35 cellular contexts compared by ENCODE assay signal in the genomic region with DNA sequence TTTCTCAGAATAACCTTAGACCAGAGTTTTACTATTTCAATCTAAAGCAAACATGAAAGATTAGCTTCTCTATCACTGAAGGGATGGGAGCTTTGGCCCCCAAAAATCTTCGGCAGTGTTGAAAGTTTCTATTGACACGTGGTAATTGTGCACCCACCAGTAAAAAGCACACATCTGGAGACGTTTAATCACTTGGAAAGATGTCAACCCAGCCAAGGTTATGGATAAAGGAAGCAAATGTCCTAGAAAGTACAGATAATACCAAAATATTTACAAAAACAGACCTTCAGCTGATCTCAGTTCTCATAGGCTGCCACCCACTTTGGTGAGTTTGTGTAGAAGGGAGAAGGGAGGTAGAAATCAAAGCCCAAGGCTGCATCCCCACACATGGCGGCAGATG. TPM values are rescaled to one million over a fixed set of nuclear protein-coding genes. Genes with fewer than 3 reads are reported as not detected.
"Had no signal": no experiment of that assay in that cellular context is flagged by ENCODE, and none has a peak within 500 bp of the region (broad histone marks: within the 10 kb centered on the region; RNA-seq: fewer than 3 reads in every experiment).

No MANE protein-coding gene starts in this region.

- H3K4me2 ChIP-seq: KMS-11, SK-N-SH had no signal

- H3K9me2 ChIP-seq: SK-N-SH had no signal

- H3K27me3 ChIP-seq: cardiac muscle cell, Peyer's patch had no signal

- H3K9me3 ChIP-seq: Peyer's patch, SJSA1, SK-N-SH had no signal

- H3K27ac ChIP-seq: cardiac muscle cell, KMS-11, Peyer's patch, SJSA1 had no signal

- H3K4me3 ChIP-seq: cardiac muscle cell, Peyer's patch, SJSA1 had no signal

- H3K36me3 ChIP-seq: cardiac muscle cell, Peyer's patch, SJSA1 had no signal

- DNase-seq: activated CD4-positive, alpha-beta memory T cell treated with anti-CD3 and anti-CD28 coated beads for 36 hours; activated CD4-positive, alpha-beta T cell treated with anti-CD3 and anti-CD28 coated beads for 4 hours; activated CD4-positive, alpha-beta T cell treated with anti-CD3 and anti-CD28 coated beads, Interleukin-2, amount 50 U/mL, for 1 hour; activated CD8-positive, alpha-beta memory T cell treated with anti-CD3 and anti-CD28 coated beads, Interleukin-2, amount 50 U/mL, for 4 hours; activated gamma-delta T cell treated with Interleukin-2 at 50 U/mL for 16 hours; activated naive CD4-positive, alpha-beta T cell treated with anti-CD3 and anti-CD28 coated beads for 36 hours; activated T-cell treated with anti-CD3 and anti-CD28 coated beads for 4 hours; activated T-cell treated with anti-CD3 and anti-CD28 coated beads, Interleukin-2, amount 50 U/mL, for 4 hours; amniotic stem cell; aorta; MM.1S; MV-4-11; NCI-H1092 treated with DMSO at 0.1 percent for 48 hours; NCI-H1417 treated with DMSO at 0.1 percent for 48 hours; NCI-H187 treated with DMSO at 0.1 percent for 48 hours; NCI-H2081; NCI-H2171 treated with DMSO at 0.1 percent for 48 hours; NCI-H2227 treated with DMSO at 0.1 percent for 48 hours; NCI-H446 treated with DMSO at 0.1 percent for 48 hours; NCI-H524; NCI-H69; NK-92 treated with Interleukin-12 subunit alpha and Interleukin-12 subunit beta, amount 100 ng/mL, for 24 hours; PC-3; RPMI8226; SHP77 treated with DMSO at 0.1 percent for 48 hours; SK-N-SH had no signal

- ATAC-seq: activated CD4-positive, CD25-positive, alpha-beta regulatory T cell treated with anti-CD3 and anti-CD28 coated beads, Interleukin-2, amount 50 U/mL, for 24 hours; activated naive CD4-positive, alpha-beta T cell treated with anti-CD3 and anti-CD28 coated beads, Interleukin-2, amount 50 U/mL, for 72 hours; activated T-cell treated with anti-CD3 and anti-CD28 coated beads, Interleukin-2, amount 50 U/mL, for 4 hours; PC-3; WTC11 had no signal

RNA-seq across cellular contexts. Expression of a gene that starts 5.3 kb away (rescaled TPM):
- total RNA-seq: SJSA1 had no signal

RNA-seq across cellular contexts. Expression of a gene that starts 19.0 kb away (rescaled TPM):
- total RNA-seq: activated CD4-positive, alpha-beta memory T cell treated with anti-CD3 and anti-CD28 coated beads for 36 hours; activated naive CD4-positive, alpha-beta T cell treated with anti-CD3 and anti-CD28 coated beads for 36 hours; activated naive CD4-positive, alpha-beta T cell treated with anti-CD3 and anti-CD28 coated beads, Interleukin-2, amount 50 U/mL, for 72 hours; activated T-helper 1 cell treated with anti-CD3 and anti-CD28 coated beads, Interleukin-12 subunit alpha, Interleukin-12 subunit beta, Interleukin-2, Interleukin-4 antibody, amounts not matched to agents 30 ng/mL and 10 ng/mL and 1 ng/mL, durations not matched to agents 14 hours and 24 hours and 36 hours; aorta had no signal

RNA-seq across cellular contexts. Expression of a gene that starts 44.8 kb away (rescaled TPM):
- total RNA-seq: activated CD4-positive, alpha-beta memory T cell treated with anti-CD3 and anti-CD28 coated beads for 36 hours; activated naive CD4-positive, alpha-beta T cell treated with anti-CD3 and anti-CD28 coated beads for 36 hours; activated naive CD4-positive, alpha-beta T cell treated with anti-CD3 and anti-CD28 coated beads, Interleukin-2, amount 50 U/mL, for 72 hours; activated T-cell treated with anti-CD3 and anti-CD28 coated beads, Interleukin-2, amount 50 U/mL, for 4 hours; activated T-helper 1 cell treated with anti-CD3 and anti-CD28 coated beads, Interleukin-12 subunit alpha, Interleukin-12 subunit beta, Interleukin-2, Interleukin-4 antibody, amounts not matched to agents 30 ng/mL and 10 ng/mL and 1 ng/mL, durations not matched to agents 14 hours and 24 hours and 36 hours; cardiac muscle cell; LHCN-M2; PC-3; SJSA1 had no signal
- polyA plus RNA-seq: SK-N-SH had no signal
